9 cellular contexts compared by ENCODE assay signal in the genomic region with DNA sequence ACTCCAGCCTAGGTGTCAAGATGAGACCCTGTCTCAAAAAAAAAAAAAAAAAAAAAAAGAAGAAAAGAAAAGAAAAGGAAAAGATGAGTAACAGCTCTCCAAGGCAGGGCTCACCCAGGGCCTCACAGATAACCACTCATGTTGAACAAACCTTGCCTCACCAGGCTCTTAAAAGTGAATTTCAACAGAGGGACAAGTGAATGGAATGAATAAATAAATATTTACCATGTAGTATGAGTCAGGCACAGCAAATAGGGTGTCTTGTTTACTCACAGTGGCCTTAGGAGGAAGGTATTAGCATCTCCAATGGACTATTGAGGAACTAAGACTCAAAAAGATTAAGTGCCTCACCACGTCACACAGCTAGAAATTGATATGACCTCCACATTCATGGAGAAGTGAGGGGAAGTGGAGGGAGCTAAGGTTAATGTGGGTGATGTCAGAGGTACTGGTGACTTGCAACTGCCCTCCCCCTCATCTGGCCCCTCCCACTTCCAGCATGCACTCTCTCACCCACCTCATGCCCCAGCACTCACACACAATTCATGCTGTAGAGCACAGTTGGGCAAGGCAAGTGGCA.
DNase-seq lines count a peak whose midpoint lies in the region; ATAC-seq and TF ChIP-seq lines count a peak whose summit lies in the region.
"Had no signal": no experiment of that assay in that cellular context is flagged by ENCODE, and none has a peak within 500 bp of the region (broad histone marks: within the 10 kb centered on the region; RNA-seq: fewer than 3 reads in every experiment).

No MANE protein-coding gene starts in this region.

- DNase-seq in CD8-positive, alpha-beta T cell, result no peak
- DNase-seq in hepatocyte (ENCODE audit: low spot score), result peak; percentile 80
- DNase-seq in NCI-H1105 treated with DMSO at 0.1 percent for 48 hours (lab: John Stamatoyannopoulos, UW), result no peak
- no peak for DNase-seq in stimulated activated naive CD4-positive, alpha-beta T cell treated with Interleukin-2 at 50 U/mL for 16 hours (lab: John Stamatoyannopoulos, UW)
- DNase-seq in colonic mucosa, result no peak
- DNase-seq: activated B cell treated with CpG ODN at 0.5 μM for 24 hours had no signal

- H3K9me2 ChIP-seq in hepatocyte (replicated peaks; ENCODE audit: insufficient read depth), result no peaks in the 10 kb centered on the region

- CTCF ChIA-PET in CD8-positive, alpha-beta T cell (lab: Charles Lee), result interaction anchor here (0.6 to 1.8 kb wide), 2 partner anchors 11 to 20 kb away, joined by 3 to 6 read pairs; no protein-coding TSS in a partner anchor

- H3K27me3 ChIP-seq in CD8-positive, alpha-beta T cell (ENCODE audit: insufficient read depth, low read length), result no peaks in the 10 kb centered on the region
- H3K27me3 ChIP-seq in HUES48 (ENCODE audit: control insufficient read depth, insufficient read depth, low read length), result no peaks in the 10 kb centered on the region
- H3K27me3 ChIP-seq in hepatocyte, result no peaks in the 10 kb centered on the region
- no peaks in the 10 kb centered on the region for H3K27me3 ChIP-seq in colonic mucosa

- H3K4me3 Mint-ChIP-seq in CD8-positive, alpha-beta T cell, result no peak overlapping the region
- H3K4me3 Mint-ChIP-seq: activated B cell treated with CpG ODN at 0.5 μM for 24 hours had no signal

- H3K27ac Mint-ChIP-seq in CD8-positive, alpha-beta T cell, result no peak overlapping the region

- H3K4me3 ChIP-seq in CD8-positive, alpha-beta T cell (ENCODE audit: low read depth, low read length), result no peak overlapping the region
- no peak overlapping the region for H3K4me3 ChIP-seq in HUES48 (ENCODE audit: low read depth, low read length)
- H3K4me3 ChIP-seq in hepatocyte, result no peak overlapping the region
- H3K4me3 ChIP-seq in colonic mucosa, result no peak overlapping the region

- H3K4me1 Mint-ChIP-seq in CD8-positive, alpha-beta T cell (ENCODE audit: low read depth), result peaks cover 52% of the 10 kb centered on the region

- peaks cover 11% of the 10 kb centered on the region for H3K9me3 ChIP-seq in CD8-positive, alpha-beta T cell (ENCODE audit: low read length)
- H3K9me3 ChIP-seq in HUES48 (ENCODE audit: control insufficient read depth, insufficient read depth, low read length), result no peaks in the 10 kb centered on the region
- H3K9me3 ChIP-seq in hepatocyte (ENCODE audit: low read depth), result no peaks in the 10 kb centered on the region
- H3K9me3 ChIP-seq in colonic mucosa, result no peaks in the 10 kb centered on the region

- H3K9me3 Mint-ChIP-seq in CD8-positive, alpha-beta T cell, result peaks cover 22% of the 10 kb centered on the region

- H3K79me2 ChIP-seq in hepatocyte, result no peaks in the 10 kb centered on the region

- 85% methylated on average over 1 of the region's 1 CpG for WGBS in hepatocyte (ENCODE audit: low lambda C conversion rate, missing lambda C conversion rate)

- H4K20me1 ChIP-seq in hepatocyte (ENCODE audit: insufficient read depth, poor library complexity, severe bottlenecking), result no peaks in the 10 kb centered on the region

- POLR2A ChIA-PET in CD8-positive, alpha-beta T cell (lab: Charles Lee), result interaction anchor here (0.5 kb wide), 1 partner anchor 26 kb away, joined by 3 read pairs; no protein-coding TSS in a partner anchor

- H3K36me3 ChIP-seq in CD8-positive, alpha-beta T cell (ENCODE audit: insufficient read depth, low read length), result no peaks in the 10 kb centered on the region
- no peaks in the 10 kb centered on the region for H3K36me3 ChIP-seq in HUES48 (ENCODE audit: control insufficient read depth, insufficient read depth, low read length)
- H3K36me3 ChIP-seq in hepatocyte (replicated peaks; ENCODE audit: insufficient read depth, low read depth), result no peaks in the 10 kb centered on the region
- no peaks in the 10 kb centered on the region for H3K36me3 ChIP-seq in colonic mucosa

- H3K4me1 ChIP-seq in CD8-positive, alpha-beta T cell (ENCODE audit: insufficient read depth, low read length), result peaks cover 36% of the 10 kb centered on the region
- H3K4me1 ChIP-seq in HUES48 (ENCODE audit: control insufficient read depth, insufficient read depth, low read length) (peaks cover 34% of the 10 kb centered on the region), hepatocyte (ENCODE audit: insufficient read depth) (peaks cover 25% of the 10 kb centered on the region), colonic mucosa (no peaks in the 10 kb centered on the region)

- no peaks in the 10 kb centered on the region for H3K27me3 Mint-ChIP-seq in CD8-positive, alpha-beta T cell (ENCODE audit: low read depth)
- H3K27me3 Mint-ChIP-seq: activated B cell treated with CpG ODN at 0.5 μM for 24 hours had no signal

- no peak overlapping the region for H2AFZ ChIP-seq in hepatocyte

- H3K27ac ChIP-seq in CD8-positive, alpha-beta T cell (ENCODE audit: low read depth, low read length), result no peak overlapping the region
- H3K27ac ChIP-seq in HUES48 (ENCODE audit: low read depth, low read length) (peak overlapping the region; percentile 52), hepatocyte (peak overlapping the region; percentile 78), colonic mucosa (no peak overlapping the region)

- no peak overlapping the region for H3K4me2 ChIP-seq in hepatocyte

- no peak for TF ChIP-seq CTCF in CD8-positive, alpha-beta T cell (IDR thresholded peaks at IDR 0.05)
- TF ChIP-seq CTCF in hepatocyte (IDR thresholded peaks at IDR 0.05; ENCODE audit: poor library complexity) (no peak), colonic mucosa (IDR thresholded peaks at IDR 0.05) (no peak)

- H3K9ac ChIP-seq in HUES48 (ENCODE audit: low read depth, low read length) (no peak overlapping the region), colonic mucosa (ENCODE audit: low read depth in 2 of 2, low read length in 2 of 2) (no peak overlapping the region)

- peaks cover 28% of the 10 kb centered on the region for H3K36me3 Mint-ChIP-seq in CD8-positive, alpha-beta T cell

- intact Hi-C loops in CD8-positive, alpha-beta T cell (cut with DNase I, micrococcal nuclease), result loop anchor here in 1 of 2 experiments (2.0 kb wide), 1 partner anchor 15 kb away; no protein-coding TSS in a partner anchor
- intact Hi-C loops in colonic mucosa (cut with DNase I), result no loop called here

- ATAC-seq in CD8-positive, alpha-beta T cell, result peak; percentile 44
- peak; percentile 12 for ATAC-seq in SK-N-SH treated with all-trans-retinoic acid at 6 μM for 48 hours
- no peak for ATAC-seq in GM18909 (IDR thresholded peaks at IDR 0.05; ENCODE audit: poor library complexity, unreplicated experiment)

TF ChIP-seq in SK-N-SH treated with all-trans-retinoic acid at 6 μM for 48 hours, 23 proteins besides CTCF, POLR2A, EP300 and RAD21:
- no peak for TF ChIP-seq CSRNP3 (CRISPR knock-in tag; IDR thresholded peaks at IDR 0.05)
- no peak for TF ChIP-seq PPARA (CRISPR knock-in tag; IDR thresholded peaks at IDR 0.05; ENCODE audit: borderline replicate concordance)
- TF ChIP-seq ISL1 (CRISPR knock-in tag; IDR thresholded peaks at IDR 0.05), result no peak
- no peak for TF ChIP-seq SNAI2 (CRISPR knock-in tag; IDR thresholded peaks at IDR 0.05)
- no peak for TF ChIP-seq ZNF565 (CRISPR knock-in tag; conservative IDR thresholded peaks at IDR 0.05; ENCODE audit: low read depth)
- no peak for TF ChIP-seq ZNF8 (CRISPR knock-in tag; IDR thresholded peaks at IDR 0.05)
- TF ChIP-seq GLIS3 (CRISPR knock-in tag; IDR thresholded peaks at IDR 0.05), result no peak
- no peak for TF ChIP-seq ESRRG (CRISPR knock-in tag; IDR thresholded peaks at IDR 0.05)
- no peak for TF ChIP-seq POU6F1 (CRISPR knock-in tag; IDR thresholded peaks at IDR 0.05; ENCODE audit: borderline replicate concordance, low read depth)
- TF ChIP-seq OSR1 (CRISPR knock-in tag; IDR thresholded peaks at IDR 0.05), result no peak
- no peak for TF ChIP-seq ZFP30 (CRISPR knock-in tag; IDR thresholded peaks at IDR 0.05)
- no peak for TF ChIP-seq TOX (CRISPR knock-in tag; IDR thresholded peaks at IDR 0.05; ENCODE audit: borderline replicate concordance)

Comparison
In these comparisons a context has a peak if more than half of its experiments do, and no peak if none do; other contexts are left out.
1. H3K27ac ChIP-seq: peak in HUES48 (single experiment) and hepatocyte (single experiment); none in CD8-positive, alpha-beta T cell (single experiment) and colonic mucosa (single experiment).